1 cellular context compared by ENCODE assay signal in the genomic region with DNA sequence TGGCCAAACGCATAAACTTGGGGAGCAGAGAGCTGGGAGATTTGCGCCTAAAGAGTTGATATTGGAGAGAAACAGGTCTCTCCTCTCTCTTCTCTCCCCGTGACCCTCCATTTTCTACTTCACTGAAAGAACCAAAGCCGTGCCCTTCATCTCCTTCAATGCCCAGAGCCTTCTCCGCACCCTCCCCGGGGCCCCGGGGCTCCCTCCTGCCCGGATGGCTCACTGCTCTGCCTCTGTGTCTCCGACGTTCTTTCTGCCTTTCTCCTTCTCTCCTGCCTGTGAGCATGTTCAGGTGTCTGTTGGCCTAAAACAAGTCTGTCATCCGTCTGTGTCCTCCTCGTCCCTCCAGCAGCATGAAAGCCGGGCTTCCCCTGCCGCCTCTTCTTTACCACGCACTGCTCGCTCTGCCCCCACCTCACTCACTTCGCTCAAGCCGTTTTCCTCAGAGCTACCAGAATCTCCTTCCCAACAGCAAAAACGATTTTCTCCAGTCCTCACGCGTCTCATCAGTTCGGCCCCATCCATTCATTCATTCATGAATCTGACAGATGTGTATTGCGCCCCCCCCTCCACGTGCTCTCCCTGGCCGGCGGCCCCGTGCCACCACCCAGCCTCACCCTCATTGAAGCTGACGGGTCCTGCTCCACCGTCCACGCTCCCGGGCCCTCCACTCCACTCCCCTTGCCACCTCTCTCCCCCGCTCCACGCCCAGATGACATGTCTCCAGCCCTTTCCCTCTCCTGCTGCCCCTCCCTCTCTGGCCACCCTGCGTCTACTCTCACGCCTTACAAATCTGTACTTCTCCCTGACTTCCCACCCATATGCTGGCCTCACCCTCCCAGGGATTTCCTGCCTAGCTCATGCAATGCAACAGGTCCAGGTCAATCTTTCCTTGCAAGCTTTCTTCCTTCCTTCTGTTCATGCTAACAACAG.
TF ChIP-seq lines count a peak whose summit lies in the region.

No MANE protein-coding gene starts in this region.

TF ChIP-seq in IMR-90, 13 proteins besides CTCF, POLR2A, EP300 and RAD21:
- TF ChIP-seq BHLHE40 (IDR thresholded peaks at IDR 0.05; ENCODE audit: low read depth, low read length) (no peak), RCOR1 (IDR thresholded peaks at IDR 0.05; ENCODE audit: insufficient replicate concordance, low read length) (no peak), CHD1 (IDR thresholded peaks at IDR 0.05; ENCODE audit: low read depth, low read length) (no peak), MAFK (IDR thresholded peaks at IDR 0.05; ENCODE audit: low read depth, low read length) (no peak), RFX5 (IDR thresholded peaks at IDR 0.05; ENCODE audit: low read depth, low read length) (no peak), MXI1 (IDR thresholded peaks at IDR 0.05; ENCODE audit: borderline replicate concordance, low read depth, low read length) (no peak), CEBPB (IDR thresholded peaks at IDR 0.05; ENCODE audit: low read depth, low read length) (no peak), USF2 (IDR thresholded peaks at IDR 0.05; ENCODE audit: low read depth, low read length) (no peak), FOS (IDR thresholded peaks at IDR 0.05; ENCODE audit: low read depth, low read length) (no peak), NFE2L2 (IDR thresholded peaks at IDR 0.05; ENCODE audit: low read depth, low read length) (no peak), SMC3 (IDR thresholded peaks at IDR 0.05; ENCODE audit: low read depth, low read length) (no peak), MAZ (IDR thresholded peaks at IDR 0.05; ENCODE audit: borderline replicate concordance, low read depth, low read length) (no peak)
- TF ChIP-seq, protein P1, sequence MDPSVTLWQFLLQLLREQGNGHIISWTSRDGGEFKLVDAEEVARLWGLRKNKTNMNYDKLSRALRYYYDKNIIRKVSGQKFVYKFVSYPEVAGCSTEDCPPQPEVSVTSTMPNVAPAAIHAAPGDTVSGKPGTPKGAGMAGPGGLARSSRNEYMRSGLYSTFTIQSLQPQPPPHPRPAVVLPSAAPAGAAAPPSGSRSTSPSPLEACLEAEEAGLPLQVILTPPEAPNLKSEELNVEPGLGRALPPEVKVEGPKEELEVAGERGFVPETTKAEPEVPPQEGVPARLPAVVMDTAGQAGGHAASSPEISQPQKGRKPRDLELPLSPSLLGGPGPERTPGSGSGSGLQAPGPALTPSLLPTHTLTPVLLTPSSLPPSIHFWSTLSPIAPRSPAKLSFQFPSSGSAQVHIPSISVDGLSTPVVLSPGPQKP (IDR thresholded peaks at IDR 0.05; ENCODE audit: borderline replicate concordance, low read depth, low read length) = no peak
